ENCODE assay signal across 24 cellular contexts in the genomic region with DNA sequence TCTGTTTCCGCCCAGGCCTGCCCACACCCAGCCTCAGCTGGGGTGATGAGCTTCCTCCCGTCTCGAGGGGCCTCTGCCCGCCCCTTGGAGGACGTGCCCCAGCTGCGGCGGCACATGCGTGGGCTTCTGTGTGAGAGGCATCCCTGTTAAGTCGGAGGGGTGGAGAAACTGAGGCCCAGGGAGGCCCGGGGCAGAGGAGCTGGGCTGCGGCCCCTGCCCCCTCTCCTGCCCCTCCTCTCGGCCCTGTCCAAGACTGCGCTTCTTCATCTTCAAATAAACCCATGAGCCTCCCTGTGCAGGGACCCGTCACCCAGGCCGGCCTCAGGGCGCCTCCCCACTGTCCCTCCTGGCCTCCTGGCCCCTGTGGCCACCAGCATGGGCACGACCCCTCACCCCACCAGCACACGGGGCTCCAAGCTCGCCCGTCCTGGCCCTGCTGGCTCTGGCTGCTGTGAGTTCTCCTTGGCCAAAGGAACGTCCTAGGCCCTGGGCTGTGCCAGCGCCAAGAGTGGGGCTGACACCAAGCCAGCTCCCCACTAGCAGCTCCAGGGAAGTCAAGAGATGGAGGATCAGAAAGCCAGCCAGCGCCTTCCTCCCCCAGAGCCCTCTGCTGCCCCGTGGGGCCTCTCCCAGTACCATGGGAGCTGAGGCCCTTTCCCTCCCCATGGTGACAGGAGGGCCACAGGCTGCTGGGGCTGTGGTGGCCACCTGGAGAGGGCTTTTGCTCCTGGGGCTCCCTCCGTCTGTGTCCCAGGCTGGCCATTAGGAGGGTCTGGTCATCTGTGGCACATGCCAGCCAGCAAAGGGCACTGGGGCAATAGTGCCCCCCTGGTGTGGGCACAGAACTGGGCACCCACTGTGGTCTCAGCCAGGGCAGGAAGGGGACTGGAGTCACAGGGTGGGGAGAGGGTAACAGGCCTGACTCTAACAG.
DNase-seq lines count a peak whose midpoint lies in the region; ATAC-seq and TF ChIP-seq lines count a peak whose summit lies in the region.
"Had no signal": no experiment of that assay in that cellular context is flagged by ENCODE, and none has a peak within 500 bp of the region (broad histone marks: within the 10 kb centered on the region; RNA-seq: fewer than 3 reads in every experiment).

No MANE protein-coding gene starts in this region.

- no peaks in the 10 kb centered on the region for H3K9me3 ChIP-seq in endodermal cell (ENCODE audit: control insufficient read depth, low read length)
- H3K9me3 ChIP-seq: A549, transverse colon had no signal

- no peak overlapping the region for H3K9ac ChIP-seq in endodermal cell (ENCODE audit: extremely low read depth, low read length, poor library complexity, severe bottlenecking)
- H3K9ac ChIP-seq: parathyroid adenoma had no signal

- intact Hi-C loops in Right ventricle myocardium superior (cut with DNase I): no loop called here

- no peaks in the 10 kb centered on the region for H3K36me3 ChIP-seq in endodermal cell (ENCODE audit: control insufficient read depth, insufficient read depth, low read length)
- H3K36me3 ChIP-seq: cardiac muscle cell, transverse colon had no signal

- H3K9me3 Mint-ChIP-seq in activated naive CD4-positive, alpha-beta T cell treated with anti-CD3 and anti-CD28 coated beads, Interleukin-2, amount 10 ng/mL, durations not matched to agents 7 days and 5 days: no peaks in the 10 kb centered on the region
- H3K9me3 Mint-ChIP-seq in endodermal cell: no peaks in the 10 kb centered on the region
- H3K9me3 Mint-ChIP-seq: activated CD4-positive, alpha-beta T cell treated with anti-CD3 and anti-CD28 coated beads, Interleukin-2, amount 10 ng/mL, durations not matched to agents 24 days and 14 days; activated T-helper 17 cell treated with anti-CD3 and anti-CD28 coated beads, Interleukin-2, amount 50 U/mL, for 72 hours; naive thymus-derived CD8-positive, alpha-beta T cell had no signal

- WGBS in endodermal cell (ENCODE audit: insufficient coverage in 1 of 2, insufficient read length in 1 of 2), 2 experiments: 92% methylated on average over 9 to 25 of the region's 25 CpGs

- H3K27ac Mint-ChIP-seq in activated naive CD4-positive, alpha-beta T cell treated with anti-CD3 and anti-CD28 coated beads, Interleukin-2, amount 10 ng/mL, durations not matched to agents 7 days and 5 days: no peak overlapping the region
- no peak overlapping the region for H3K27ac Mint-ChIP-seq in endodermal cell
- H3K27ac Mint-ChIP-seq: activated CD4-positive, alpha-beta T cell treated with anti-CD3 and anti-CD28 coated beads, Interleukin-2, amount 10 ng/mL, durations not matched to agents 24 days and 14 days; activated naive CD8-positive, alpha-beta T cell; activated T-helper 17 cell treated with anti-CD3 and anti-CD28 coated beads, Interleukin-2, amount 50 U/mL, for 72 hours; B cell; naive thymus-derived CD8-positive, alpha-beta T cell; T-helper 17 cell had no signal

- H3K4me3 ChIP-seq in endodermal cell (ENCODE audit: low read length): no peak overlapping the region
- H3K4me3 ChIP-seq: A549, cardiac muscle cell, dorsolateral prefrontal cortex, transverse colon had no signal

- no peaks in the 10 kb centered on the region for H3K4me1 ChIP-seq in endodermal cell (ENCODE audit: control insufficient read depth, insufficient read depth, low read length)
- H3K4me1 ChIP-seq: A549, parathyroid adenoma had no signal

- no peak for TF ChIP-seq CTCF in endodermal cell (conservative IDR thresholded peaks at IDR 0.05)

- H3K27me3 ChIP-seq in endodermal cell (ENCODE audit: control insufficient read depth, insufficient read depth, low read length, poor library complexity, severe bottlenecking): no peaks in the 10 kb centered on the region
- H3K27me3 ChIP-seq: cardiac muscle cell had no signal

- H3K4me1 Mint-ChIP-seq in activated naive CD4-positive, alpha-beta T cell treated with anti-CD3 and anti-CD28 coated beads, Interleukin-2, amount 10 ng/mL, durations not matched to agents 7 days and 5 days: no peaks in the 10 kb centered on the region
- no peaks in the 10 kb centered on the region for H3K4me1 Mint-ChIP-seq in endodermal cell
- H3K4me1 Mint-ChIP-seq: activated CD4-positive, alpha-beta T cell treated with anti-CD3 and anti-CD28 coated beads, Interleukin-2, amount 10 ng/mL, durations not matched to agents 24 days and 14 days; activated T-helper 17 cell treated with anti-CD3 and anti-CD28 coated beads, Interleukin-2, amount 50 U/mL, for 72 hours; B cell; T-helper 17 cell had no signal

- DNase-seq in activated naive CD4-positive, alpha-beta T cell treated with anti-CD3 and anti-CD28 coated beads, Interleukin-2, amount 10 ng/mL, durations not matched to agents 7 days and 5 days: peak; percentile 18
- DNase-seq in activated naive CD4-positive, alpha-beta T cell treated with anti-CD3 and anti-CD28 coated beads, Interleukin-2, amount 50 U/mL, for 16 hours: no peak
- peak; percentile 66 for DNase-seq in Right ventricle myocardium superior
- DNase-seq in mesenteric fat pad (ENCODE audit: low spot score): peak; percentile 76
- DNase-seq in ureter (ENCODE audit: low spot score): peak; percentile 37
- DNase-seq in endodermal cell: no peak
- DNase-seq in NCI-H1930 (lab: John Stamatoyannopoulos, UW): no peak
- DNase-seq in cerebellum (ENCODE audit: low spot score): no peak
- DNase-seq: activated CD4-positive, alpha-beta T cell treated with anti-CD3 and anti-CD28 coated beads, Interleukin-2, amount 10 ng/mL, durations not matched to agents 24 days and 14 days; COR-L47; GDM1; Karpas-422; NCI-H2171; NCI-H69; T-helper 17 cell; transverse colon had no signal

- H3K27me3 Mint-ChIP-seq in activated naive CD4-positive, alpha-beta T cell treated with anti-CD3 and anti-CD28 coated beads, Interleukin-2, amount 10 ng/mL, durations not matched to agents 7 days and 5 days: peaks cover 13% of the 10 kb centered on the region
- H3K27me3 Mint-ChIP-seq in endodermal cell (ENCODE audit: insufficient read depth): no peaks in the 10 kb centered on the region
- H3K27me3 Mint-ChIP-seq: activated CD4-positive, alpha-beta T cell treated with anti-CD3 and anti-CD28 coated beads, Interleukin-2, amount 10 ng/mL, durations not matched to agents 24 days and 14 days had no signal

- peak; percentile 88 for ATAC-seq in Right ventricle myocardium superior (ENCODE audit: poor library complexity)
- ATAC-seq: activated T-helper 17 cell treated with anti-CD3 and anti-CD28 coated beads, Interleukin-2, amount 50 U/mL, for 72 hours; naive thymus-derived CD8-positive, alpha-beta T cell; T-helper 17 cell had no signal

- H3K36me3 Mint-ChIP-seq in activated naive CD4-positive, alpha-beta T cell treated with anti-CD3 and anti-CD28 coated beads, Interleukin-2, amount 10 ng/mL, durations not matched to agents 7 days and 5 days: no peaks in the 10 kb centered on the region
- no peaks in the 10 kb centered on the region for H3K36me3 Mint-ChIP-seq in endodermal cell (ENCODE audit: low read depth)
- H3K36me3 Mint-ChIP-seq: activated naive CD8-positive, alpha-beta T cell; naive thymus-derived CD8-positive, alpha-beta T cell had no signal

- no peak overlapping the region for H3K4me3 Mint-ChIP-seq in activated naive CD4-positive, alpha-beta T cell treated with anti-CD3 and anti-CD28 coated beads, Interleukin-2, amount 10 ng/mL, durations not matched to agents 7 days and 5 days
- H3K4me3 Mint-ChIP-seq in endodermal cell: no peak overlapping the region
- H3K4me3 Mint-ChIP-seq: activated CD4-positive, alpha-beta T cell treated with anti-CD3 and anti-CD28 coated beads, Interleukin-2, amount 10 ng/mL, durations not matched to agents 24 days and 14 days; activated naive CD8-positive, alpha-beta T cell; activated T-helper 17 cell treated with anti-CD3 and anti-CD28 coated beads, Interleukin-2, amount 50 U/mL, for 72 hours; B cell; naive thymus-derived CD8-positive, alpha-beta T cell; T-helper 17 cell had no signal

- CTCF ChIA-PET in activated naive CD4-positive, alpha-beta T cell treated with anti-CD3 and anti-CD28 coated beads, Interleukin-2, amount 10 ng/mL, durations not matched to agents 7 days and 5 days (lab: Charles Lee): no interaction called here

- no peak overlapping the region for H3K27ac ChIP-seq in endodermal cell (ENCODE audit: low read depth, low read length)
- H3K27ac ChIP-seq: A549, cardiac muscle cell, dorsolateral prefrontal cortex, parathyroid adenoma, transverse colon had no signal

Comparison
In these comparisons a context has a peak if more than half of its experiments do, and no peak if none do; other contexts are left out.
1. DNase-seq: peak in activated naive CD4-positive, alpha-beta T cell treated with anti-CD3 and anti-CD28 coated beads, Interleukin-2, amount 10 ng/mL, durations not matched to agents 7 days and 5 days (single experiment), Right ventricle myocardium superior (single experiment), mesenteric fat pad (single experiment) and ureter (single experiment); none in activated naive CD4-positive, alpha-beta T cell treated with anti-CD3 and anti-CD28 coated beads, Interleukin-2, amount 50 U/mL, for 16 hours (single experiment), endodermal cell (single experiment), NCI-H1930 (0 of 2) and cerebellum (single experiment).